Comparison of ENCODE assay signal across 21 cellular contexts in genomic region chr10:131203456-131204357, GRCh38.
"Had no signal": no experiment of that assay in that cellular context is flagged by ENCODE, and none has a peak within 500 bp of the region (broad histone marks: within the 10 kb centered on the region; RNA-seq: fewer than 3 reads in every experiment).

No MANE protein-coding gene starts in this region.

- FAIRE-seq: keratinocyte, pancreas had no signal

- H3K36me3 ChIP-seq: cardiac muscle cell, pancreas, right lobe of liver, tibial nerve, vagina had no signal

- H3K9me3 ChIP-seq: pancreas, right lobe of liver, vagina had no signal

- H3K4me1 Mint-ChIP-seq: activated naive CD8-positive, alpha-beta T cell treated with anti-CD3 and anti-CD28 coated beads, Interleukin-2, amount 10 ng/mL, durations not matched to agents 7 days and 5 days; naive thymus-derived CD4-positive, alpha-beta T cell had no signal

- H3K4me3 ChIP-seq: cardiac muscle cell, dorsolateral prefrontal cortex, pancreas, right lobe of liver, smooth muscle cell, tibial nerve, vagina had no signal

- H3K4me1 ChIP-seq: pancreas, right lobe of liver, tibial nerve, vagina had no signal

- ATAC-seq: naive thymus-derived CD4-positive, alpha-beta T cell; pancreas; right lobe of liver had no signal

- H3K4me3 Mint-ChIP-seq: activated naive CD8-positive, alpha-beta T cell treated with anti-CD3 and anti-CD28 coated beads, Interleukin-2, amount 10 ng/mL, durations not matched to agents 7 days and 5 days; naive thymus-derived CD4-positive, alpha-beta T cell had no signal

- H3K27ac ChIP-seq: cardiac muscle cell, dorsolateral prefrontal cortex, pancreas, right lobe of liver, tibial nerve, vagina had no signal

- DNase-seq: activated CD4-positive, alpha-beta T cell treated with anti-CD3 and anti-CD28 coated beads, Interleukin-2, amount 50 U/mL, for 1 hour; activated naive CD4-positive, alpha-beta T cell treated with Interleukin-2 at 50 U/mL for 16 hours; activated naive CD8-positive, alpha-beta T cell treated with anti-CD3 and anti-CD28 coated beads, Interleukin-2, amount 10 ng/mL, durations not matched to agents 7 days and 5 days; amygdala; erythroblast; foreskin melanocyte; glutamatergic neuron; hypothalamus; mesenchymal stem cell; naive thymus-derived CD4-positive, alpha-beta T cell; right lobe of liver; stimulated activated naive CD4-positive, alpha-beta T cell treated with Interleukin-2 at 50 U/mL for 16 hours; substantia nigra; T1000 had no signal

- H3K27me3 ChIP-seq: cardiac muscle cell, pancreas, right lobe of liver, tibial nerve, vagina had no signal

- H3K27ac Mint-ChIP-seq: activated naive CD8-positive, alpha-beta T cell treated with anti-CD3 and anti-CD28 coated beads, Interleukin-2, amount 10 ng/mL, durations not matched to agents 7 days and 5 days; naive thymus-derived CD4-positive, alpha-beta T cell had no signal

- H3K9me3 Mint-ChIP-seq: activated naive CD8-positive, alpha-beta T cell treated with anti-CD3 and anti-CD28 coated beads, Interleukin-2, amount 10 ng/mL, durations not matched to agents 7 days and 5 days; naive thymus-derived CD4-positive, alpha-beta T cell had no signal

- H3K36me3 Mint-ChIP-seq: activated naive CD8-positive, alpha-beta T cell treated with anti-CD3 and anti-CD28 coated beads, Interleukin-2, amount 10 ng/mL, durations not matched to agents 7 days and 5 days; naive thymus-derived CD4-positive, alpha-beta T cell had no signal

- H3K27me3 Mint-ChIP-seq: activated naive CD8-positive, alpha-beta T cell treated with anti-CD3 and anti-CD28 coated beads, Interleukin-2, amount 10 ng/mL, durations not matched to agents 7 days and 5 days had no signal
